17 cellular contexts compared by ENCODE assay signal in genomic region chr5:1015545-1015944, GRCh38. TPM values are rescaled to one million over a fixed set of nuclear protein-coding genes. Genes with fewer than 3 reads are reported as not detected.
DNase-seq lines count a peak whose midpoint lies in the region; ATAC-seq, FAIRE-seq and TF ChIP-seq lines count a peak whose summit lies in the region.
"Had no signal": no experiment of that assay in that cellular context is flagged by ENCODE, and none has a peak within 500 bp of the region (broad histone marks: within the 10 kb centered on the region; RNA-seq: fewer than 3 reads in every experiment).

No MANE protein-coding gene starts in this region.

- no peak overlapping the region for H3K9ac ChIP-seq in BLaER1
- H3K9ac ChIP-seq in kidney (ENCODE audit: low read length in 2 of 2): no peak overlapping the region

- peaks cover 100% of the 10 kb centered on the region for H4K20me1 ChIP-seq in BLaER1

- H3K9me3 Mint-ChIP-seq in CD8-positive, alpha-beta memory T cell: no peaks in the 10 kb centered on the region
- H3K9me3 Mint-ChIP-seq in endothelial cell (ENCODE audit: unreplicated experiment): no peaks in the 10 kb centered on the region
- H3K9me3 Mint-ChIP-seq: H9 had no signal

- H3K9me3 ChIP-seq in right atrium auricular region (no peaks in the 10 kb centered on the region), BLaER1 (no peaks in the 10 kb centered on the region), kidney (ENCODE audit: control insufficient read depth in 1 of 2, low read length in 2 of 2) (no peaks in the 10 kb centered on the region)
- H3K9me3 ChIP-seq in CD8-positive, alpha-beta memory T cell (ENCODE audit: low read length): no peaks in the 10 kb centered on the region

- no peaks in the 10 kb centered on the region for H3K36me3 Mint-ChIP-seq in CD8-positive, alpha-beta memory T cell
- no peaks in the 10 kb centered on the region for H3K36me3 Mint-ChIP-seq in endothelial cell (ENCODE audit: low read depth, unreplicated experiment)
- H3K36me3 Mint-ChIP-seq: CD4-positive, CD25-positive, alpha-beta regulatory T cell had no signal

- CTCF ChIA-PET in CD8-positive, alpha-beta memory T cell (lab: Charles Lee): no interaction called here

- no peak overlapping the region for H3K27ac Mint-ChIP-seq in CD8-positive, alpha-beta memory T cell
- H3K27ac Mint-ChIP-seq in endothelial cell (ENCODE audit: unreplicated experiment): no peak overlapping the region
- H3K27ac Mint-ChIP-seq: CD4-positive, CD25-positive, alpha-beta regulatory T cell; H9 had no signal

- peaks cover 0 to 4% (median 0%) of the 10 kb centered on the region in 3 donors for H3K4me1 Mint-ChIP-seq in CD8-positive, alpha-beta memory T cell
- H3K4me1 Mint-ChIP-seq in endothelial cell (ENCODE audit: unreplicated experiment): peaks cover 3% of the 10 kb centered on the region

- H3K36me3 ChIP-seq in right atrium auricular region (no peaks in the 10 kb centered on the region), BLaER1 (peaks cover 48% of the 10 kb centered on the region), kidney (ENCODE audit: control insufficient read depth in 1 of 2, insufficient read depth in 2 of 2, low read length in 2 of 2) (no peaks in the 10 kb centered on the region)
- H3K36me3 ChIP-seq in CD8-positive, alpha-beta memory T cell (ENCODE audit: insufficient read depth, low read length): no peaks in the 10 kb centered on the region

- H3K4me3 Mint-ChIP-seq in CD8-positive, alpha-beta memory T cell: no peak overlapping the region
- no peak overlapping the region for H3K4me3 Mint-ChIP-seq in endothelial cell (ENCODE audit: unreplicated experiment)
- H3K4me3 Mint-ChIP-seq: CD4-positive, CD25-positive, alpha-beta regulatory T cell; H9 had no signal

- H3K4me2 ChIP-seq in BLaER1: peak overlapping the region; percentile 100

- TF ChIP-seq CTCF in right atrium auricular region (IDR thresholded peaks at IDR 0.05) (no peak), NB4 (IDR thresholded peaks at IDR 0.05; ENCODE audit: low read depth, low read length) (no peak), kidney (IDR thresholded peaks at IDR 0.05; ENCODE audit: borderline replicate concordance, extremely low read depth, insufficient read depth) (no peak), endothelial cell (IDR thresholded peaks at IDR 0.05; ENCODE audit: unreplicated experiment) (no peak)

- POLR2A ChIA-PET in CD8-positive, alpha-beta memory T cell (lab: Charles Lee): no interaction called here

- H3K27me3 Mint-ChIP-seq in CD8-positive, alpha-beta memory T cell: peaks cover 7 to 16% of the 10 kb centered on the region in 2 donors
- peaks cover 7% of the 10 kb centered on the region for H3K27me3 Mint-ChIP-seq in endothelial cell (ENCODE audit: unreplicated experiment)

- no peaks in the 10 kb centered on the region for H3K27me3 ChIP-seq in right atrium auricular region
- H3K27me3 ChIP-seq in BLaER1: peaks cover 23% of the 10 kb centered on the region
- peaks cover 8% of the 10 kb centered on the region for H3K27me3 ChIP-seq in CD8-positive, alpha-beta memory T cell (ENCODE audit: insufficient read depth, low read length, poor library complexity, severe bottlenecking)

- FAIRE-seq in kidney (lab: Jason Lieb, UNC): no peak
- FAIRE-seq: GM12891, HepG2 had no signal

- H3K27ac ChIP-seq in right atrium auricular region (no peak overlapping the region), BLaER1 (no peak overlapping the region), kidney (ENCODE audit: low read depth in 2 of 2, low read length in 2 of 2) (no peak overlapping the region)
- H3K27ac ChIP-seq in CD8-positive, alpha-beta memory T cell (ENCODE audit: low read depth, low read length): no peak overlapping the region
- H3K27ac ChIP-seq: 22Rv1 had no signal

- peak; percentile 22 for DNase-seq in Right ventricle myocardium inferior (ENCODE audit: missing footprints)
- DNase-seq in right atrium auricular region (ENCODE audit: low spot score): no peak
- peak; percentile 49 for DNase-seq in NB4 (ENCODE audit: low read depth)
- DNase-seq in kidney: peak; percentile 66
- no peak for DNase-seq in CD8-positive, alpha-beta memory T cell
- no peak for DNase-seq in NCI-H2081 treated with DMSO at 0.1 percent for 48 hours (lab: John Stamatoyannopoulos, UW)
- DNase-seq in endothelial cell (ENCODE audit: low spot score): no peak
- DNase-seq: CD4-positive, CD25-positive, alpha-beta regulatory T cell; DMS79; GOT3; H9 had no signal

- no peak for ATAC-seq in Right ventricle myocardium inferior
- ATAC-seq: HepG2 had no signal

- no peak overlapping the region for H3K4me3 ChIP-seq in right atrium auricular region
- peak overlapping the region; percentile 35; the same call in 1 of the 2 replicates for H3K4me3 ChIP-seq in BLaER1
- H3K4me3 ChIP-seq in NB4 (ENCODE audit: low read depth, low read length): no peak overlapping the region
- H3K4me3 ChIP-seq in kidney (ENCODE audit: low read length in 2 of 2): no peak overlapping the region
- H3K4me3 ChIP-seq in CD8-positive, alpha-beta memory T cell (ENCODE audit: low read length): no peak overlapping the region

- H3K4me1 ChIP-seq in right atrium auricular region (peaks cover 0 to 3% of the 10 kb centered on the region in 2 donors), BLaER1 (peaks cover 100% of the 10 kb centered on the region), kidney (ENCODE audit: control insufficient read depth in 1 of 2, insufficient read depth in 1 of 2, low read depth in 1 of 2, low read length in 2 of 2) (peaks cover 0 to 3% of the 10 kb centered on the region in 2 donors)
- no peaks in the 10 kb centered on the region for H3K4me1 ChIP-seq in CD8-positive, alpha-beta memory T cell (ENCODE audit: insufficient read depth, low read length)

- intact Hi-C loops in Right ventricle myocardium inferior (cut with DNase I) (no loop called here), kidney (cut with DNase I) (no loop called here)

- TF ChIP-seq POLR2A in NB4 (IDR thresholded peaks at IDR 0.05; ENCODE audit: extremely low read depth, insufficient read length): no peak

RNA-seq across cellular contexts. Expression of gene NKD2, which starts 6.9 kb away (rescaled TPM):
- 4.4 TPM for total RNA-seq in Right ventricle myocardium inferior
- 1 to 10 TPM; 2.4 to 2.8 TPM for total RNA-seq in right atrium auricular region
- 14.1 TPM for total RNA-seq in kidney
- polyA plus RNA-seq in kidney (ENCODE audit: insufficient read depth, low read depth, low replicate concordance): 7.9 TPM
- total RNA-seq in CD8-positive, alpha-beta memory T cell: under 1 TPM; 0.20 to 0.48 TPM
- not detected for polyA plus RNA-seq in CD8-positive, alpha-beta memory T cell
- total RNA-seq in endothelial cell (ENCODE audit: unreplicated experiment): 1.8 TPM
- total RNA-seq: CD4-positive, CD25-positive, alpha-beta regulatory T cell; HT1080 had no signal
- polyA plus RNA-seq: BJ; CD4-positive, CD25-positive, alpha-beta regulatory T cell had no signal

Comparison
In these comparisons a context has a peak if more than half of its experiments do, and no peak if none do; other contexts are left out.
1. DNase-seq: peak in Right ventricle myocardium inferior (single experiment), NB4 (single experiment) and kidney (single experiment); none in right atrium auricular region (single experiment), CD8-positive, alpha-beta memory T cell (0 of 5), NCI-H2081 treated with DMSO at 0.1 percent for 48 hours (single experiment) and endothelial cell (single experiment).